1 cellular context compared by ENCODE assay signal in the genomic region with DNA sequence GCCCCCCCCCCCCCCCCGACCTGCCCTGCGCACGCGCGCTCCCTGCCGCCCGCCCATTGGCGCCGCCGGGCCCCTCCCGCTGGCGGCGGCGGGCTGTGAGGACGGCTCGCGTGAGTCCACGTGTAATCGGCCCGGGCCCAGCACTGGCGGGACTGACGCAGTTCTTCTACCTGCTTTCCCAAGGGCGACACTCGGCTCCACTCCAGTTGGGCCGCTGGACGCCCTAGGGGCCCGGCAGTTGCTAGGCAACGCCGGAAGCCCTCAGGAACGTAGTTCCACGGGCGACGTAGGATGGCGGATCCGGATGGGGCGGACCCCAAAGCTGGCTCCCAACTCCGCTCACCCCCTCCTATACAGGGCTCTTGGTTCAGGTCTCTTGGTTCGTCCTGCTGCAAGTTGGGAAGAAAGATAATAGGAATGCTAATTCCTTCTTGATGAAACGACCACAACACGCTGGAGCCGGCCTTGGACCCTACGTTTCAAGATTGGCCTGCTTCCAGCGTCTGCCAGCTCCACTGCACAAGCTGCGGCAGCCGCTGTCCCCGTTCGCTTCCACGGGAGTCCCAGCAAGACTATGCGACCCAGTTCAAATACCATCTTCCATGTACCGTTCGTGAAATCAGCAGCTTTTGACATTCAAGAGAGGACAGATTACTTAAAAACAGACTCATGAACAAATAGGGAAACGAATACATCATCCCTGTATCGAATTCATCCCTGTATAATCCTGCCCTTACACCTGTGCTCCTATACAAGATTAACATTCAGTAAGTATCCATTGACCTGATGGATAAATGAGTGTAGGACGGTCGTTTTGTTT.
TF ChIP-seq lines count a peak whose summit lies in the region.

No MANE protein-coding gene starts in this region.

TF ChIP-seq in HepG2, 621 proteins besides CTCF, POLR2A, EP300 and RAD21 (continued from another document and continues in another):
- TF ChIP-seq ZBTB20 (CRISPR knock-in tag; IDR thresholded peaks at IDR 0.05; ENCODE audit: borderline replicate concordance, low read depth): peak; percentile 69; the same call in 1 of the 2 replicates
- TF ChIP-seq THYN1 (CRISPR knock-in tag; IDR thresholded peaks at IDR 0.05; ENCODE audit: borderline replicate concordance, low read depth): no peak
- peak; percentile 97 for TF ChIP-seq ZNF431 (CRISPR knock-in tag; IDR thresholded peaks at IDR 0.05; ENCODE audit: borderline replicate concordance, low read depth)
- TF ChIP-seq, protein P1, sequence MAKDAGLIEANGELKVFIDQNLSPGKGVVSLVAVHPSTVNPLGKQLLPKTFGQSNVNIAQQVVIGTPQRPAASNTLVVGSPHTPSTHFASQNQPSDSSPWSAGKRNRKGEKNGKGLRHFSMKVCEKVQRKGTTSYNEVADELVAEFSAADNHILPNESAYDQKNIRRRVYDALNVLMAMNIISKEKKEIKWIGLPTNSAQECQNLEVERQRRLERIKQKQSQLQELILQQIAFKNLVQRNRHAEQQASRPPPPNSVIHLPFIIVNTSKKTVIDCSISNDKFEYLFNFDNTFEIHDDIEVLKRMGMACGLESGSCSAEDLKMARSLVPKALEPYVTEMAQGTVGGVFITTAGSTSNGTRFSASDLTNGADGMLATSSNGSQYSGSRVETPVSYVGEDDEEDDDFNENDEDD (CRISPR knock-in tag; IDR thresholded peaks at IDR 0.05; ENCODE audit: borderline replicate concordance): peak; percentile 95; the same call in 1 of the 2 replicates
- TF ChIP-seq ZNF256 (CRISPR knock-in tag; conservative IDR thresholded peaks at IDR 0.05): peak; percentile 63; the same call in 1 of the 2 replicates
- no peak for TF ChIP-seq ZEB1 (IDR thresholded peaks at IDR 0.05; ENCODE audit: insufficient replicate concordance, low read depth)
- 0 out of 2 replicates have a peak, but pooled peaks have one; percentile 20 for TF ChIP-seq ESRRA (CRISPR knock-in tag; IDR thresholded peaks at IDR 0.05; ENCODE audit: low read depth)
- TF ChIP-seq MYC (CRISPR knock-in tag; IDR thresholded peaks at IDR 0.05; ENCODE audit: borderline replicate concordance): peak; percentile 98
- TF ChIP-seq, protein P2, sequence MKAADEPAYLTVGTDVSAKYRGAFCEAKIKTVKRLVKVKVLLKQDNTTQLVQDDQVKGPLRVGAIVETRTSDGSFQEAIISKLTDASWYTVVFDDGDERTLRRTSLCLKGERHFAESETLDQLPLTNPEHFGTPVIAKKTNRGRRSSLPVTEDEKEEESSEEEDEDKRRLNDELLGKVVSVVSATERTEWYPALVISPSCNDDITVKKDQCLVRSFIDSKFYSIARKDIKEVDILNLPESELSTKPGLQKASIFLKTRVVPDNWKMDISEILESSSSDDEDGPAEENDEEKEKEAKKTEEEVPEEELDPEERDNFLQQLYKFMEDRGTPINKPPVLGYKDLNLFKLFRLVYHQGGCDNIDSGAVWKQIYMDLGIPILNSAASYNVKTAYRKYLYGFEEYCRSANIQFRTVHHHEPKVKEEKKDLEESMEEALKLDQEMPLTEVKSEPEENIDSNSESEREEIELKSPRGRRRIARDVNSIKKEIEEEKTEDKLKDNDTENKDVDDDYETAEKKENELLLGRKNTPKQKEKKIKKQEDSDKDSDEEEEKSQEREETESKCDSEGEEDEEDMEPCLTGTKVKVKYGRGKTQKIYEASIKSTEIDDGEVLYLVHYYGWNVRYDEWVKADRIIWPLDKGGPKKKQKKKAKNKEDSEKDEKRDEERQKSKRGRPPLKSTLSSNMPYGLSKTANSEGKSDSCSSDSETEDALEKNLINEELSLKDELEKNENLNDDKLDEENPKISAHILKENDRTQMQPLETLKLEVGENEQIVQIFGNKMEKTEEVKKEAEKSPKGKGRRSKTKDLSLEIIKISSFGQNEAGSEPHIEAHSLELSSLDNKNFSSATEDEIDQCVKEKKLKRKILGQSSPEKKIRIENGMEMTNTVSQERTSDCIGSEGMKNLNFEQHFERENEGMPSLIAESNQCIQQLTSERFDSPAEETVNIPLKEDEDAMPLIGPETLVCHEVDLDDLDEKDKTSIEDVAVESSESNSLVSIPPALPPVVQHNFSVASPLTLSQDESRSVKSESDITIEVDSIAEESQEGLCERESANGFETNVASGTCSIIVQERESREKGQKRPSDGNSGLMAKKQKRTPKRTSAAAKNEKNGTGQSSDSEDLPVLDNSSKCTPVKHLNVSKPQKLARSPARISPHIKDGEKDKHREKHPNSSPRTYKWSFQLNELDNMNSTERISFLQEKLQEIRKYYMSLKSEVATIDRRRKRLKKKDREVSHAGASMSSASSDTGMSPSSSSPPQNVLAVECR (CRISPR knock-in tag; IDR thresholded peaks at IDR 0.05; ENCODE audit: borderline replicate concordance): peak; percentile 98
- TF ChIP-seq SNRNP70 (IDR thresholded peaks at IDR 0.05; ENCODE audit: low read depth, low read length): no peak
- TF ChIP-seq, protein P3, sequence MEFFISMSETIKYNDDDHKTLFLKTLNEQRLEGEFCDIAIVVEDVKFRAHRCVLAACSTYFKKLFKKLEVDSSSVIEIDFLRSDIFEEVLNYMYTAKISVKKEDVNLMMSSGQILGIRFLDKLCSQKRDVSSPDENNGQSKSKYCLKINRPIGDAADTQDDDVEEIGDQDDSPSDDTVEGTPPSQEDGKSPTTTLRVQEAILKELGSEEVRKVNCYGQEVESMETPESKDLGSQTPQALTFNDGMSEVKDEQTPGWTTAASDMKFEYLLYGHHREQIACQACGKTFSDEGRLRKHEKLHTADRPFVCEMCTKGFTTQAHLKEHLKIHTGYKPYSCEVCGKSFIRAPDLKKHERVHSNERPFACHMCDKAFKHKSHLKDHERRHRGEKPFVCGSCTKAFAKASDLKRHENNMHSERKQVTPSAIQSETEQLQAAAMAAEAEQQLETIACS (CRISPR knock-in tag; IDR thresholded peaks at IDR 0.05): peak; percentile 58
- TF ChIP-seq MIER2 (CRISPR knock-in tag; IDR thresholded peaks at IDR 0.05): peak; percentile 33; the same call in 1 of the 2 replicates
- TF ChIP-seq NONO (IDR thresholded peaks at IDR 0.05): no peak
- peak; percentile 24; the same call in 1 of the 2 replicates for TF ChIP-seq NONO (CRISPR knock-in tag; conservative IDR thresholded peaks at IDR 0.05)
- 0 out of 2 replicates have a peak, but pooled peaks have one; percentile 9 for TF ChIP-seq MTA1 (CRISPR knock-in tag; IDR thresholded peaks at IDR 0.05; ENCODE audit: borderline replicate concordance)
- no peak for TF ChIP-seq ZZZ3 (CRISPR knock-in tag; IDR thresholded peaks at IDR 0.05; ENCODE audit: borderline replicate concordance)
- no peak; the same call in 1 of the 2 replicates for TF ChIP-seq PAX8 (CRISPR knock-in tag; IDR thresholded peaks at IDR 0.05; ENCODE audit: borderline replicate concordance)
- peak; percentile 80 for TF ChIP-seq MED1 (CRISPR knock-in tag; IDR thresholded peaks at IDR 0.05)
- TF ChIP-seq RFX5 (IDR thresholded peaks at IDR 0.05; ENCODE audit: low read depth, low read length): 0 out of 2 replicates have a peak, but pooled peaks have one; percentile 56
- no peak for TF ChIP-seq EZH2 (conservative IDR thresholded peaks at IDR 0.05; ENCODE audit: low read depth, low read length)
- peak; percentile 46; the same call in 1 of the 2 replicates for TF ChIP-seq FOXK1 (CRISPR knock-in tag; IDR thresholded peaks at IDR 0.05; ENCODE audit: borderline replicate concordance, low read depth)
- no peak for TF ChIP-seq MLLT10 (CRISPR knock-in tag; IDR thresholded peaks at IDR 0.05)
- TF ChIP-seq, protein P4, sequence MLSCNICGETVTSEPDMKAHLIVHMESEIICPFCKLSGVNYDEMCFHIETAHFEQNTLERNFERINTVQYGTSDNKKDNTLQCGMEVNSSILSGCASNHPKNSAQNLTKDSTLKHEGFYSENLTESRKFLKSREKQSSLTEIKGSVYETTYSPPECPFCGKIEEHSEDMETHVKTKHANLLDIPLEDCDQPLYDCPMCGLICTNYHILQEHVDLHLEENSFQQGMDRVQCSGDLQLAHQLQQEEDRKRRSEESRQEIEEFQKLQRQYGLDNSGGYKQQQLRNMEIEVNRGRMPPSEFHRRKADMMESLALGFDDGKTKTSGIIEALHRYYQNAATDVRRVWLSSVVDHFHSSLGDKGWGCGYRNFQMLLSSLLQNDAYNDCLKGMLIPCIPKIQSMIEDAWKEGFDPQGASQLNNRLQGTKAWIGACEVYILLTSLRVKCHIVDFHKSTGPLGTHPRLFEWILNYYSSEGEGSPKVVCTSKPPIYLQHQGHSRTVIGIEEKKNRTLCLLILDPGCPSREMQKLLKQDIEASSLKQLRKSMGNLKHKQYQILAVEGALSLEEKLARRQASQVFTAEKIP (CRISPR knock-in tag; IDR thresholded peaks at IDR 0.05; ENCODE audit: borderline replicate concordance): no peak
- no peak for TF ChIP-seq NFE2L2 (IDR thresholded peaks at IDR 0.05; ENCODE audit: low read length)
- TF ChIP-seq ZSCAN20 (CRISPR knock-in tag; IDR thresholded peaks at IDR 0.05; ENCODE audit: borderline replicate concordance): peak; percentile 98; the same call in 1 of the 2 replicates
- TF ChIP-seq ZNF10 (CRISPR knock-in tag; IDR thresholded peaks at IDR 0.05; ENCODE audit: borderline replicate concordance, low read depth): no peak
- TF ChIP-seq SATB2 (CRISPR knock-in tag; IDR thresholded peaks at IDR 0.05): peak; percentile 95; the same call in 1 of the 2 replicates
- no peak for TF ChIP-seq ZNF264 (CRISPR knock-in tag; IDR thresholded peaks at IDR 0.05)
- no peak for TF ChIP-seq WIZ (CRISPR knock-in tag; IDR thresholded peaks at IDR 0.05)
- TF ChIP-seq NRL (CRISPR knock-in tag; IDR thresholded peaks at IDR 0.05; ENCODE audit: borderline replicate concordance): peak; percentile 96
- TF ChIP-seq ZFY (CRISPR knock-in tag; IDR thresholded peaks at IDR 0.05): peak; percentile 96
- TF ChIP-seq, protein P5, sequence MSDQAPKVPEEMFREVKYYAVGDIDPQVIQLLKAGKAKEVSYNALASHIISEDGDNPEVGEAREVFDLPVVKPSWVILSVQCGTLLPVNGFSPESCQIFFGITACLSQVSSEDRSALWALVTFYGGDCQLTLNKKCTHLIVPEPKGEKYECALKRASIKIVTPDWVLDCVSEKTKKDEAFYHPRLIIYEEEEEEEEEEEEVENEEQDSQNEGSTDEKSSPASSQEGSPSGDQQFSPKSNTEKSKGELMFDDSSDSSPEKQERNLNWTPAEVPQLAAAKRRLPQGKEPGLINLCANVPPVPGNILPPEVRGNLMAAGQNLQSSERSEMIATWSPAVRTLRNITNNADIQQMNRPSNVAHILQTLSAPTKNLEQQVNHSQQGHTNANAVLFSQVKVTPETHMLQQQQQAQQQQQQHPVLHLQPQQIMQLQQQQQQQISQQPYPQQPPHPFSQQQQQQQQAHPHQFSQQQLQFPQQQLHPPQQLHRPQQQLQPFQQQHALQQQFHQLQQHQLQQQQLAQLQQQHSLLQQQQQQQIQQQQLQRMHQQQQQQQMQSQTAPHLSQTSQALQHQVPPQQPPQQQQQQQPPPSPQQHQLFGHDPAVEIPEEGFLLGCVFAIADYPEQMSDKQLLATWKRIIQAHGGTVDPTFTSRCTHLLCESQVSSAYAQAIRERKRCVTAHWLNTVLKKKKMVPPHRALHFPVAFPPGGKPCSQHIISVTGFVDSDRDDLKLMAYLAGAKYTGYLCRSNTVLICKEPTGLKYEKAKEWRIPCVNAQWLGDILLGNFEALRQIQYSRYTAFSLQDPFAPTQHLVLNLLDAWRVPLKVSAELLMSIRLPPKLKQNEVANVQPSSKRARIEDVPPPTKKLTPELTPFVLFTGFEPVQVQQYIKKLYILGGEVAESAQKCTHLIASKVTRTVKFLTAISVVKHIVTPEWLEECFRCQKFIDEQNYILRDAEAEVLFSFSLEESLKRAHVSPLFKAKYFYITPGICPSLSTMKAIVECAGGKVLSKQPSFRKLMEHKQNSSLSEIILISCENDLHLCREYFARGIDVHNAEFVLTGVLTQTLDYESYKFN (CRISPR knock-in tag; conservative IDR thresholded peaks at IDR 0.05): peak; percentile 50
- TF ChIP-seq, protein P6, sequence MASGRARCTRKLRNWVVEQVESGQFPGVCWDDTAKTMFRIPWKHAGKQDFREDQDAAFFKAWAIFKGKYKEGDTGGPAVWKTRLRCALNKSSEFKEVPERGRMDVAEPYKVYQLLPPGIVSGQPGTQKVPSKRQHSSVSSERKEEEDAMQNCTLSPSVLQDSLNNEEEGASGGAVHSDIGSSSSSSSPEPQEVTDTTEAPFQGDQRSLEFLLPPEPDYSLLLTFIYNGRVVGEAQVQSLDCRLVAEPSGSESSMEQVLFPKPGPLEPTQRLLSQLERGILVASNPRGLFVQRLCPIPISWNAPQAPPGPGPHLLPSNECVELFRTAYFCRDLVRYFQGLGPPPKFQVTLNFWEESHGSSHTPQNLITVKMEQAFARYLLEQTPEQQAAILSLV (CRISPR knock-in tag; IDR thresholded peaks at IDR 0.05; ENCODE audit: borderline replicate concordance): peak; percentile 87
- peak; percentile 59 for TF ChIP-seq ZNF253 (CRISPR knock-in tag; IDR thresholded peaks at IDR 0.05; ENCODE audit: borderline replicate concordance)
- no peak; the same call in none of the 2 replicates for TF ChIP-seq PITX1 (CRISPR knock-in tag; IDR thresholded peaks at IDR 0.05)
- TF ChIP-seq, protein P7, sequence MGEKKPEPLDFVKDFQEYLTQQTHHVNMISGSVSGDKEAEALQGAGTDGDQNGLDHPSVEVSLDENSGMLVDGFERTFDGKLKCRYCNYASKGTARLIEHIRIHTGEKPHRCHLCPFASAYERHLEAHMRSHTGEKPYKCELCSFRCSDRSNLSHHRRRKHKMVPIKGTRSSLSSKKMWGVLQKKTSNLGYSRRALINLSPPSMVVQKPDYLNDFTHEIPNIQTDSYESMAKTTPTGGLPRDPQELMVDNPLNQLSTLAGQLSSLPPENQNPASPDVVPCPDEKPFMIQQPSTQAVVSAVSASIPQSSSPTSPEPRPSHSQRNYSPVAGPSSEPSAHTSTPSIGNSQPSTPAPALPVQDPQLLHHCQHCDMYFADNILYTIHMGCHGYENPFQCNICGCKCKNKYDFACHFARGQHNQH (CRISPR knock-in tag; IDR thresholded peaks at IDR 0.05): peak; percentile 94
- TF ChIP-seq CENPX (CRISPR knock-in tag; IDR thresholded peaks at IDR 0.05): no peak
- TF ChIP-seq ZNF160 (CRISPR knock-in tag; IDR thresholded peaks at IDR 0.05): 0 out of 2 replicates have a peak, but pooled peaks have one; percentile 86
- peak; percentile 82 for TF ChIP-seq DR1 (CRISPR knock-in tag; IDR thresholded peaks at IDR 0.05)
- TF ChIP-seq, protein P8, sequence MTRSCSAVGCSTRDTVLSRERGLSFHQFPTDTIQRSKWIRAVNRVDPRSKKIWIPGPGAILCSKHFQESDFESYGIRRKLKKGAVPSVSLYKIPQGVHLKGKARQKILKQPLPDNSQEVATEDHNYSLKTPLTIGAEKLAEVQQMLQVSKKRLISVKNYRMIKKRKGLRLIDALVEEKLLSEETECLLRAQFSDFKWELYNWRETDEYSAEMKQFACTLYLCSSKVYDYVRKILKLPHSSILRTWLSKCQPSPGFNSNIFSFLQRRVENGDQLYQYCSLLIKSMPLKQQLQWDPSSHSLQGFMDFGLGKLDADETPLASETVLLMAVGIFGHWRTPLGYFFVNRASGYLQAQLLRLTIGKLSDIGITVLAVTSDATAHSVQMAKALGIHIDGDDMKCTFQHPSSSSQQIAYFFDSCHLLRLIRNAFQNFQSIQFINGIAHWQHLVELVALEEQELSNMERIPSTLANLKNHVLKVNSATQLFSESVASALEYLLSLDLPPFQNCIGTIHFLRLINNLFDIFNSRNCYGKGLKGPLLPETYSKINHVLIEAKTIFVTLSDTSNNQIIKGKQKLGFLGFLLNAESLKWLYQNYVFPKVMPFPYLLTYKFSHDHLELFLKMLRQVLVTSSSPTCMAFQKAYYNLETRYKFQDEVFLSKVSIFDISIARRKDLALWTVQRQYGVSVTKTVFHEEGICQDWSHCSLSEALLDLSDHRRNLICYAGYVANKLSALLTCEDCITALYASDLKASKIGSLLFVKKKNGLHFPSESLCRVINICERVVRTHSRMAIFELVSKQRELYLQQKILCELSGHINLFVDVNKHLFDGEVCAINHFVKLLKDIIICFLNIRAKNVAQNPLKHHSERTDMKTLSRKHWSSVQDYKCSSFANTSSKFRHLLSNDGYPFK (CRISPR knock-in tag; IDR thresholded peaks at IDR 0.05; ENCODE audit: borderline replicate concordance): 0 out of 2 replicates have a peak, but pooled peaks have one; percentile 37
- 0 out of 2 replicates have a peak, but pooled peaks have one; percentile 39 for TF ChIP-seq ZFAT (CRISPR knock-in tag; conservative IDR thresholded peaks at IDR 0.05)
- peak; percentile 86; the same call in 1 of the 2 replicates for TF ChIP-seq ZNF225 (CRISPR knock-in tag; IDR thresholded peaks at IDR 0.05)
